In genomic region chr4:90118547-90119211, GRCh38 we compare ENCODE assay signal across 14 cellular contexts. TPM values are rescaled to one million over a fixed set of nuclear protein-coding genes. Genes with fewer than 3 reads are reported as not detected.
A peak's percentile ranks its signal among the peaks of the same experiment; 100 is the strongest.
DNase-seq lines count a peak whose midpoint lies in the region; ATAC-seq and TF ChIP-seq lines count a peak whose summit lies in the region.
"Had no signal": no experiment of that assay in that cellular context is flagged by ENCODE, and none has a peak within 500 bp of the region (broad histone marks: within the 10 kb centered on the region; RNA-seq: fewer than 3 reads in every experiment).

No MANE protein-coding gene starts in this region.

- POLR2A ChIA-PET in activated B cell treated with CpG ODN at 0.5 μM for 24 hours (lab: Charles Lee), result interaction anchor here (1.0 kb wide), 1 partner anchor 10 kb away, joined by 3 read pairs; no protein-coding TSS in a partner anchor
- POLR2A ChIA-PET in RWPE1 (lab: Yijun Ruan, JAX; ENCODE audit: low non-redundant PET), result no interaction called here

- no peaks in the 10 kb centered on the region for H3K27me3 Mint-ChIP-seq in activated B cell treated with CpG ODN at 0.5 μM for 24 hours
- no peaks in the 10 kb centered on the region for H3K27me3 Mint-ChIP-seq in activated T-helper 1 cell treated with anti-CD3 and anti-CD28 coated beads, Interleukin-12 subunit alpha, Interleukin-12 subunit beta, Interleukin-2, Interleukin-4 antibody, amounts not matched to agents 30 ng/mL and 10 ng/mL and 1 ng/mL, durations not matched to agents 14 hours and 24 hours and 36 hours (ENCODE audit: insufficient read depth)

- H3K4me1 Mint-ChIP-seq in activated B cell treated with CpG ODN at 0.5 μM for 24 hours, result peaks cover 7% of the 10 kb centered on the region
- no peaks in the 10 kb centered on the region for H3K4me1 Mint-ChIP-seq in activated T-helper 1 cell treated with anti-CD3 and anti-CD28 coated beads, Interleukin-12 subunit alpha, Interleukin-12 subunit beta, Interleukin-2, Interleukin-4 antibody, amounts not matched to agents 30 ng/mL and 10 ng/mL and 1 ng/mL, durations not matched to agents 14 hours and 24 hours and 36 hours (ENCODE audit: low read depth)

- DNase-seq in activated B cell treated with CpG ODN at 0.5 μM for 24 hours (no peak), SHP77 treated with DMSO at 0.1 percent for 48 hours (lab: John Stamatoyannopoulos, UW) (no peak), RWPE1 (ENCODE audit: low spot score) (no peak)
- no peak for DNase-seq in activated T-helper 1 cell treated with anti-CD3 and anti-CD28 coated beads, Interleukin-12 subunit alpha, Interleukin-12 subunit beta, Interleukin-2, Interleukin-4 antibody, amounts not matched to agents 30 ng/mL and 10 ng/mL and 1 ng/mL, durations not matched to agents 14 hours and 24 hours and 36 hours (ENCODE audit: low spot score)
- no peak for DNase-seq in activated CD4-positive, alpha-beta T cell treated with anti-CD3 and anti-CD28 coated beads for 4 hours
- DNase-seq: heart right ventricle, NCI-H2081 treated with DMSO at 0.1 percent for 48 hours, psoas muscle had no signal

- CTCF ChIA-PET in activated B cell treated with CpG ODN at 0.5 μM for 24 hours (lab: Charles Lee) (no interaction called here), RWPE1 (lab: Yijun Ruan, JAX) (no interaction called here)

- H3K27ac ChIP-seq in RWPE1, result no peak overlapping the region
- H3K27ac ChIP-seq: heart right ventricle, psoas muscle, thoracic aorta had no signal

- no peak overlapping the region for H3K4me3 Mint-ChIP-seq in activated B cell treated with CpG ODN at 0.5 μM for 24 hours
- no peak overlapping the region for H3K4me3 Mint-ChIP-seq in activated T-helper 1 cell treated with anti-CD3 and anti-CD28 coated beads, Interleukin-12 subunit alpha, Interleukin-12 subunit beta, Interleukin-2, Interleukin-4 antibody, amounts not matched to agents 30 ng/mL and 10 ng/mL and 1 ng/mL, durations not matched to agents 14 hours and 24 hours and 36 hours

- no peaks in the 10 kb centered on the region for H3K9me3 Mint-ChIP-seq in activated B cell treated with CpG ODN at 0.5 μM for 24 hours
- no peaks in the 10 kb centered on the region for H3K9me3 Mint-ChIP-seq in activated T-helper 1 cell treated with anti-CD3 and anti-CD28 coated beads, Interleukin-12 subunit alpha, Interleukin-12 subunit beta, Interleukin-2, Interleukin-4 antibody, amounts not matched to agents 30 ng/mL and 10 ng/mL and 1 ng/mL, durations not matched to agents 14 hours and 24 hours and 36 hours

- H3K27ac Mint-ChIP-seq in activated B cell treated with CpG ODN at 0.5 μM for 24 hours, result no peak overlapping the region
- H3K27ac Mint-ChIP-seq in activated T-helper 1 cell treated with anti-CD3 and anti-CD28 coated beads, Interleukin-12 subunit alpha, Interleukin-12 subunit beta, Interleukin-2, Interleukin-4 antibody, amounts not matched to agents 30 ng/mL and 10 ng/mL and 1 ng/mL, durations not matched to agents 14 hours and 24 hours and 36 hours, result no peak overlapping the region

- TF ChIP-seq CTCF in activated B cell treated with CpG ODN at 0.5 μM for 24 hours (IDR thresholded peaks at IDR 0.05), result no peak
- TF ChIP-seq CTCF in RWPE1 (conservative IDR thresholded peaks at IDR 0.05; ENCODE audit: low read depth), result no peak

- H3K36me3 Mint-ChIP-seq in activated B cell treated with CpG ODN at 0.5 μM for 24 hours (ENCODE audit: low read depth), result no peaks in the 10 kb centered on the region
- no peaks in the 10 kb centered on the region for H3K36me3 Mint-ChIP-seq in activated T-helper 1 cell treated with anti-CD3 and anti-CD28 coated beads, Interleukin-12 subunit alpha, Interleukin-12 subunit beta, Interleukin-2, Interleukin-4 antibody, amounts not matched to agents 30 ng/mL and 10 ng/mL and 1 ng/mL, durations not matched to agents 14 hours and 24 hours and 36 hours (ENCODE audit: low read depth)

- intact Hi-C loops in activated B cell treated with CpG ODN at 0.5 μM for 24 hours (cut with micrococcal nuclease), result no loop called here
- intact Hi-C loops in activated T-helper 1 cell treated with anti-CD3 and anti-CD28 coated beads, Interleukin-12 subunit alpha, Interleukin-12 subunit beta, Interleukin-2, Interleukin-4 antibody, amounts not matched to agents 30 ng/mL and 10 ng/mL and 1 ng/mL, durations not matched to agents 14 hours and 24 hours and 36 hours (cut with micrococcal nuclease), result no loop called here

- ATAC-seq in GM19025 (IDR thresholded peaks at IDR 0.05; ENCODE audit: low read depth, unreplicated experiment) (peak; percentile 66), GM21619 (IDR thresholded peaks at IDR 0.05; ENCODE audit: unreplicated experiment) (peak; percentile 80), HG03097 (IDR thresholded peaks at IDR 0.05; ENCODE audit: low FRiP score, unreplicated experiment) (peak; percentile 57), activated B cell treated with CpG ODN at 0.5 μM for 24 hours (ENCODE audit: low read depth) (peak; percentile 37)
- ATAC-seq: heart right ventricle, HepG2, Panc1, psoas muscle had no signal

RNA-seq across cellular contexts. Expression of gene CCSER1, which starts 8.5 kb away (rescaled TPM):
- total RNA-seq in activated B cell treated with CpG ODN at 0.5 μM for 24 hours, result 14.4 and 20.1 TPM in 2 replicates
- not detected in 2 replicates for total RNA-seq in activated T-helper 1 cell treated with anti-CD3 and anti-CD28 coated beads, Interleukin-12 subunit alpha, Interleukin-12 subunit beta, Interleukin-2, Interleukin-4 antibody, amounts not matched to agents 30 ng/mL and 10 ng/mL and 1 ng/mL, durations not matched to agents 14 hours and 24 hours and 36 hours
- total RNA-seq: HepG2 had no signal

Comparison
In these comparisons a context has a peak if more than half of its experiments do, and no peak if none do; other contexts are left out.
1. RNA of gene CCSER1, which starts 8.5 kb away (total RNA-seq): 14.4 to 20.1 TPM in activated B cell treated with CpG ODN at 0.5 μM for 24 hours; not detected in activated T-helper 1 cell treated with anti-CD3 and anti-CD28 coated beads, Interleukin-12 subunit alpha, Interleukin-12 subunit beta, Interleukin-2, Interleukin-4 antibody, amounts not matched to agents 30 ng/mL and 10 ng/mL and 1 ng/mL, durations not matched to agents 14 hours and 24 hours and 36 hours; every median in the first group is over 10 times any median in the second.
2. Peak in every context shown above with its lines, with median percentiles within 50 percentile points of each other: ATAC-seq.